Comparison of ENCODE assay signal across 1 cellular context in the genomic region with DNA sequence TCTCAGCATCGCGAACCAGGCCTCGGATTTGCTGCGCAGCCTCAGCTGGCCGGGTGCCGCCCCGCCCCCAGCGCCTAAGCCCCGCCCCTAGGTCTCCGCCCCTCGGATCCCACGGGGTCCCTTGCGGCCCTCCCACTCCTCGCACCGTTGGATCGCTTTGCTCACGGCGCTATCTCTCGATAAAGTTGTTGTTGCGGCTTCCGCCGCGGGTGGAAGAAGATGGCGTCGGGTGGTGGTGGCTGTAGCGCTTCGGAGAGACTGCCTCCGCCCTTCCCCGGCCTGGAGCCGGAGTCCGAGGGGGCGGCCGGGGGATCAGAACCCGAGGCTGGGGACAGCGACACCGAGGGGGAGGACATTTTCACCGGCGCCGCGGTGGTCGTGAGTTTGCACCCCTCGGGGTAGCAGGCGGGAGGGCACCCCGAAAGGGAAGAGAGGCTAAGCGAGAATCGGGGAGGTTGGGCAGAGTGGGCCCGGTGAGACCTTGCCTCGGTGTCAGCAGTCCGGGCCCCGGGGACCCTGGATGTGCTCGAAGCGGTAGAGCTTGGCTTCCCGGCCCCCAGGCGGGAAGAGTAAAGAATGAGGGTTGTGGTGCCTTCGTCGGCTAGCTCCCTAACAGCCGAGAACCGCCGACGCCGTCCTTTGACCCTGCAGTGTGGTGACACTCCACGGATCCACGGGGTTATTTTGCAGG.
A peak's percentile ranks its signal among the peaks of the same experiment; 100 is the strongest.
TF ChIP-seq lines count a peak whose summit lies in the region.

A gene with protein sequence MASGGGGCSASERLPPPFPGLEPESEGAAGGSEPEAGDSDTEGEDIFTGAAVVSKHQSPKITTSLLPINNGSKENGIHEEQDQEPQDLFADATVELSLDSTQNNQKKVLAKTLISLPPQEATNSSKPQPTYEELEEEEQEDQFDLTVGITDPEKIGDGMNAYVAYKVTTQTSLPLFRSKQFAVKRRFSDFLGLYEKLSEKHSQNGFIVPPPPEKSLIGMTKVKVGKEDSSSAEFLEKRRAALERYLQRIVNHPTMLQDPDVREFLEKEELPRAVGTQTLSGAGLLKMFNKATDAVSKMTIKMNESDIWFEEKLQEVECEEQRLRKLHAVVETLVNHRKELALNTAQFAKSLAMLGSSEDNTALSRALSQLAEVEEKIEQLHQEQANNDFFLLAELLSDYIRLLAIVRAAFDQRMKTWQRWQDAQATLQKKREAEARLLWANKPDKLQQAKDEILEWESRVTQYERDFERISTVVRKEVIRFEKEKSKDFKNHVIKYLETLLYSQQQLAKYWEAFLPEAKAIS (plus strand): TSS at position 188 of the 691 bp plus-strand sequence. CDS start 32 bp downstream, at position 220.

TF ChIP-seq in A549, 52 proteins besides CTCF, POLR2A, EP300 and RAD21 (continued from another document):
- TF ChIP-seq, protein P1, sequence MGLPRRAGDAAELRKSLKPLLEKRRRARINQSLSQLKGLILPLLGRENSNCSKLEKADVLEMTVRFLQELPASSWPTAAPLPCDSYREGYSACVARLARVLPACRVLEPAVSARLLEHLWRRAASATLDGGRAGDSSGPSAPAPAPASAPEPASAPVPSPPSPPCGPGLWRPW (IDR thresholded peaks at IDR 0.05), result no peak
- TF ChIP-seq PHF8 (IDR thresholded peaks at IDR 0.05; ENCODE audit: borderline replicate concordance, low read depth) (peak; percentile 80; the same call in 1 of the 2 replicates), CBX8 (IDR thresholded peaks at IDR 0.05) (no peak)
- TF ChIP-seq, protein P2, sequence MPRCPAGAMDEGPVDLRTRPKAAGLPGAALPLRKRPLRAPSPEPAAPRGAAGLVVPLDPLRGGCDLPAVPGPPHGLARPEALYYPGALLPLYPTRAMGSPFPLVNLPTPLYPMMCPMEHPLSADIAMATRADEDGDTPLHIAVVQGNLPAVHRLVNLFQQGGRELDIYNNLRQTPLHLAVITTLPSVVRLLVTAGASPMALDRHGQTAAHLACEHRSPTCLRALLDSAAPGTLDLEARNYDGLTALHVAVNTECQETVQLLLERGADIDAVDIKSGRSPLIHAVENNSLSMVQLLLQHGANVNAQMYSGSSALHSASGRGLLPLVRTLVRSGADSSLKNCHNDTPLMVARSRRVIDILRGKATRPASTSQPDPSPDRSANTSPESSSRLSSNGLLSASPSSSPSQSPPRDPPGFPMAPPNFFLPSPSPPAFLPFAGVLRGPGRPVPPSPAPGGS (IDR thresholded peaks at IDR 0.05), result peak; percentile 79; the same call in 2 of the 3 replicates
- TF ChIP-seq, protein P3, sequence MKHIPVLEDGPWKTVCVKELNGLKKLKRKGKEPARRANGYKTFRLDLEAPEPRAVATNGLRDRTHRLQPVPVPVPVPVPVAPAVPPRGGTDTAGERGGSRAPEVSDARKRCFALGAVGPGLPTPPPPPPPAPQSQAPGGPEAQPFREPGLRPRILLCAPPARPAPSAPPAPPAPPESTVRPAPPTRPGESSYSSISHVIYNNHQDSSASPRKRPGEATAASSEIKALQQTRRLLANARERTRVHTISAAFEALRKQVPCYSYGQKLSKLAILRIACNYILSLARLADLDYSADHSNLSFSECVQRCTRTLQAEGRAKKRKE (CRISPR knock-in tag; IDR thresholded peaks at IDR 0.05; ENCODE audit: low read depth), result 0 out of 2 replicates have a peak, but pooled peaks have one; percentile 35
- TF ChIP-seq, protein P4, sequence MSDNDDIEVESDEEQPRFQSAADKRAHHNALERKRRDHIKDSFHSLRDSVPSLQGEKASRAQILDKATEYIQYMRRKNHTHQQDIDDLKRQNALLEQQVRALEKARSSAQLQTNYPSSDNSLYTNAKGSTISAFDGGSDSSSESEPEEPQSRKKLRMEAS (IDR thresholded peaks at IDR 0.05), result peak; percentile 86
- TF ChIP-seq, protein P5, sequence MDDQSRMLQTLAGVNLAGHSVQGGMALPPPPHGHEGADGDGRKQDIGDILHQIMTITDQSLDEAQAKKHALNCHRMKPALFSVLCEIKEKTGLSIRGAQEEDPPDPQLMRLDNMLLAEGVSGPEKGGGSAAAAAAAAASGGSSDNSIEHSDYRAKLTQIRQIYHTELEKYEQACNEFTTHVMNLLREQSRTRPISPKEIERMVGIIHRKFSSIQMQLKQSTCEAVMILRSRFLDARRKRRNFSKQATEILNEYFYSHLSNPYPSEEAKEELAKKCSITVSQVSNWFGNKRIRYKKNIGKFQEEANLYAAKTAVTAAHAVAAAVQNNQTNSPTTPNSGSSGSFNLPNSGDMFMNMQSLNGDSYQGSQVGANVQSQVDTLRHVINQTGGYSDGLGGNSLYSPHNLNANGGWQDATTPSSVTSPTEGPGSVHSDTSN (IDR thresholded peaks at IDR 0.05), result no peak; the same call in 1 of the 2 replicates
